In genomic region chr20:23585808-23586734, GRCh38 we compare ENCODE assay signal across 1 cellular context.
A peak's percentile ranks its signal among the peaks of the same experiment; 100 is the strongest.
TF ChIP-seq lines count a peak whose summit lies in the region.

No MANE protein-coding gene starts in this region.

TF ChIP-seq in HepG2, 621 proteins besides CTCF, POLR2A, EP300 and RAD21 (continued from another document and continues in another):
- TF ChIP-seq ZNF513 (CRISPR knock-in tag; conservative IDR thresholded peaks at IDR 0.05) (no peak), STAG1 (CRISPR knock-in tag; IDR thresholded peaks at IDR 0.05) (no peak), MXI1 (IDR thresholded peaks at IDR 0.05; ENCODE audit: borderline replicate concordance, low read depth, low read length) (no peak), KDM4B (CRISPR knock-in tag; IDR thresholded peaks at IDR 0.05) (peak; percentile 11; the same call in 1 of the 2 replicates), ZNF720 (CRISPR knock-in tag; IDR thresholded peaks at IDR 0.05) (no peak), HNRNPL (IDR thresholded peaks at IDR 0.05; ENCODE audit: low read depth, low read length) (0 out of 2 replicates have a peak, but pooled peaks have one; percentile 21), GZF1 (CRISPR knock-in tag; IDR thresholded peaks at IDR 0.05) (no peak), ZBTB44 (CRISPR knock-in tag; IDR thresholded peaks at IDR 0.05) (peak; percentile 73; the same call in 1 of the 2 replicates), TERF1 (CRISPR knock-in tag; IDR thresholded peaks at IDR 0.05) (0 out of 2 replicates have a peak, but pooled peaks have one; percentile 40), NPAS2 (CRISPR knock-in tag; IDR thresholded peaks at IDR 0.05; ENCODE audit: borderline replicate concordance) (no peak), FOSL1 (CRISPR knock-in tag; IDR thresholded peaks at IDR 0.05; ENCODE audit: borderline replicate concordance) (peak; percentile 66; the same call in 1 of the 2 replicates), MLX (CRISPR knock-in tag; IDR thresholded peaks at IDR 0.05) (peak; percentile 73; the same call in 1 of the 2 replicates), ZNF629 (CRISPR knock-in tag; conservative IDR thresholded peaks at IDR 0.05) (peak; percentile 69), GFI1 (CRISPR knock-in tag; IDR thresholded peaks at IDR 0.05; ENCODE audit: borderline replicate concordance) (0 out of 2 replicates have a peak, but pooled peaks have one; percentile 51), FOXP1 (IDR thresholded peaks at IDR 0.05) (no peak), FOXP1 (CRISPR knock-in tag; IDR thresholded peaks at IDR 0.05) (no peak), NCOA1 (CRISPR knock-in tag; IDR thresholded peaks at IDR 0.05) (no peak), ZNF232 (CRISPR knock-in tag; IDR thresholded peaks at IDR 0.05; ENCODE audit: borderline replicate concordance) (0 out of 2 replicates have a peak, but pooled peaks have one; percentile 89), SMARCC2 (IDR thresholded peaks at IDR 0.05) (no peak), MAX (IDR thresholded peaks at IDR 0.05) (0 out of 2 replicates have a peak, but pooled peaks have one; percentile 36), EZH2 (conservative IDR thresholded peaks at IDR 0.05; ENCODE audit: low read depth, low read length) (no peak), ZNF724P (CRISPR knock-in tag; IDR thresholded peaks at IDR 0.05; ENCODE audit: borderline replicate concordance) (no peak), ZNF670 (CRISPR knock-in tag; IDR thresholded peaks at IDR 0.05; ENCODE audit: borderline replicate concordance) (0 out of 2 replicates have a peak, but pooled peaks have one; percentile 60), CEBPG (CRISPR knock-in tag; IDR thresholded peaks at IDR 0.05) (peak; percentile 61; the same call in 1 of the 2 replicates), DR1 (CRISPR knock-in tag; IDR thresholded peaks at IDR 0.05) (0 out of 2 replicates have a peak, but pooled peaks have one; percentile 45), ZNF326 (CRISPR knock-in tag; IDR thresholded peaks at IDR 0.05; ENCODE audit: borderline replicate concordance) (no peak), REL (CRISPR knock-in tag; conservative IDR thresholded peaks at IDR 0.05) (no peak), SIX4 (CRISPR knock-in tag; IDR thresholded peaks at IDR 0.05) (no peak), NCOA2 (CRISPR knock-in tag; IDR thresholded peaks at IDR 0.05) (peak; percentile 85), CEBPB (IDR thresholded peaks at IDR 0.05; ENCODE audit: borderline replicate concordance, low read depth, low read length) (no peak), MEIS1 (CRISPR knock-in tag; IDR thresholded peaks at IDR 0.05; ENCODE audit: borderline replicate concordance) (peak; percentile 84; the same call in 1 of the 2 replicates), ZNF646 (CRISPR knock-in tag; IDR thresholded peaks at IDR 0.05) (0 out of 2 replicates have a peak, but pooled peaks have one; percentile 26), SATB2 (CRISPR knock-in tag; IDR thresholded peaks at IDR 0.05) (0 out of 2 replicates have a peak, but pooled peaks have one; percentile 21), U2AF1 (optimal IDR thresholded peaks at IDR 0.05; ENCODE audit: low read depth, low read length) (no peak), ZNF512 (CRISPR knock-in tag; IDR thresholded peaks at IDR 0.05) (no peak), ZC3H4 (CRISPR knock-in tag; IDR thresholded peaks at IDR 0.05; ENCODE audit: borderline replicate concordance) (peak; percentile 51; the same call in 1 of the 2 replicates), KDM5B (CRISPR knock-in tag; IDR thresholded peaks at IDR 0.05; ENCODE audit: borderline replicate concordance) (peak; percentile 69; the same call in 1 of the 2 replicates), GATA4 (IDR thresholded peaks at IDR 0.05; ENCODE audit: borderline replicate concordance, low read depth) (peak; percentile 59; the same call in 1 of the 2 replicates), SNAPC5 (CRISPR knock-in tag; IDR thresholded peaks at IDR 0.05; ENCODE audit: borderline replicate concordance) (no peak), CCAR2 (optimal IDR thresholded peaks at IDR 0.05; ENCODE audit: low read depth, low read length) (no peak), HDAC1 (CRISPR knock-in tag; IDR thresholded peaks at IDR 0.05) (peak; percentile 68), PITX1 (CRISPR knock-in tag; IDR thresholded peaks at IDR 0.05) (peak; percentile 99), HOMEZ (CRISPR knock-in tag; IDR thresholded peaks at IDR 0.05; ENCODE audit: low read depth) (peak; percentile 58; the same call in 1 of the 2 replicates), THAP9 (CRISPR knock-in tag; IDR thresholded peaks at IDR 0.05; ENCODE audit: borderline replicate concordance) (0 out of 2 replicates have a peak, but pooled peaks have one; percentile 41), ZSCAN21 (CRISPR knock-in tag; IDR thresholded peaks at IDR 0.05; ENCODE audit: borderline replicate concordance) (no peak; the same call in 1 of the 2 replicates), RELA (CRISPR knock-in tag; IDR thresholded peaks at IDR 0.05) (no peak), DNMT3B (CRISPR knock-in tag; conservative IDR thresholded peaks at IDR 0.05) (no peak)
